20 cellular contexts compared by ENCODE assay signal in the genomic region with DNA sequence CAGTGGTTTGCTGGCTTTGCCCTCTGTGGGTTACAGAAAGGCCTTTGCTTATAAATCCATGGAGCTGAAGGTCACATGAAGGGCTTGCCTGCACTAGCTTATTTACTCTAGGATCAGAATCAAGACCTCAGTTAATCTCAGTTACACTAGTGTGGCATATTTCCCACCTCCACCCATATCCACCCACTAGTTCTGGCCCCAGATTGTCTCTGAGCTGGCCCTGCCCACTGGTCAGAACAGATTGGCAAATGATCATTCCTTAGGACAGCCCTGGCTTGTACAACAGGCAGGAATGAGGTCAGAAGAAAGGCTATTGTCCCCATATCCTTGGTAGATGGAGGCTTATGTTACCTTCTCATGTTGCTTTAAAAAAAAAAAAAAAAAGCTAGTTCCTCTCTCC. TPM values are rescaled to one million over a fixed set of nuclear protein-coding genes. Genes with fewer than 3 reads are reported as not detected.
"Had no signal": no experiment of that assay in that cellular context is flagged by ENCODE, and none has a peak within 500 bp of the region (broad histone marks: within the 10 kb centered on the region; RNA-seq: fewer than 3 reads in every experiment).

No MANE protein-coding gene starts in this region.

- H3K27ac ChIP-seq: body of pancreas, prostate gland, tibial nerve, vagina had no signal

- H3K27me3 ChIP-seq: body of pancreas, tibial nerve, vagina had no signal

- ATAC-seq: activated CD8-positive, alpha-beta memory T cell treated with anti-CD3 and anti-CD28 coated beads, Interleukin-2, amount 10 ng/mL, durations not matched to agents 7 days and 5 days; body of pancreas; stimulated activated naive CD8-positive, alpha-beta T cell treated with anti-CD3 and anti-CD28 coated beads, Interleukin-15, Interleukin-2, amounts not matched to agents 100 U/mL and 50 U/mL, for 24 hours; WTC11 had no signal

- H3K4me3 ChIP-seq: body of pancreas, prostate gland, tibial nerve, vagina had no signal

- H3K9me3 ChIP-seq: body of pancreas, prostate gland, tibial nerve, vagina had no signal

- DNase-seq: activated CD4-positive, alpha-beta memory T cell treated with anti-CD3 and anti-CD28 coated beads for 36 hours; activated CD4-positive, alpha-beta T cell treated with anti-CD3 and anti-CD28 coated beads for 4 hours; activated CD8-positive, alpha-beta memory T cell treated with anti-CD3 and anti-CD28 coated beads, Interleukin-2, amount 10 ng/mL, durations not matched to agents 7 days and 5 days; activated naive CD4-positive, alpha-beta T cell treated with anti-CD3 and anti-CD28 coated beads for 36 hours; body of pancreas; central memory CD4-positive, alpha-beta T cell; endodermal cell; hypothalamus; islet precursor cell; mammary epithelial cell; right cardiac atrium; stimulated activated CD4-positive, alpha-beta T cell treated with anti-CD3 and anti-CD28 coated beads, Interleukin-2, amount 100 ng/mL, for 24 hours; stimulated activated naive CD8-positive, alpha-beta T cell treated with anti-CD3 and anti-CD28 coated beads, Interleukin-15, Interleukin-2, amounts not matched to agents 100 U/mL and 50 U/mL, for 24 hours; substantia nigra; SW 1271; T-helper 2 cell had no signal

- H3K4me1 ChIP-seq: body of pancreas, prostate gland had no signal

- H3K36me3 ChIP-seq: prostate gland, tibial nerve, vagina had no signal

RNA-seq across cellular contexts. Expression of gene SASH1, which starts 33.3 kb away (rescaled TPM):
- total RNA-seq: activated naive CD4-positive, alpha-beta T cell treated with anti-CD3 and anti-CD28 coated beads for 36 hours had no signal
